ENCODE assay signal across 8 cellular contexts in the genomic region with DNA sequence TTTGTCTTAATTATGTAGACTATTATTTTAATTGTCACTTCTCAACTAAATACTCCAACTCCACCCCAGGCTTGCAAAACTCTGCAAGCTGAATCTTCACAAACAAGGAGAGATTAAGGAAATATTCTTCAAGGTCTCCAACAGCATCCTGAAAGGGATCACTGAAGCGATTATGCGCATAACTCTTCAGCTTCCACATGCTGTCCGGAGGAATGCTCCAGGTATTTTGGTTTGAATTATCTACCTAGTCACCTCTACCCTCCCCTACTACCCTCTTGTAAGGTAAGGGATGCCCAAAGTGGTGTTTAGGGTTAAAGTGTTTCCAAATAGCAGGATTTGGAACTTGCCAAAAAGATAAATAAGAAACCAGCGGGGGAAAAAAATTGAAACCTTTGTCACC. TPM values are rescaled to one million over a fixed set of nuclear protein-coding genes. Genes with fewer than 3 reads are reported as not detected.
DNase-seq lines count a peak whose midpoint lies in the region; ATAC-seq and TF ChIP-seq lines count a peak whose summit lies in the region.

No MANE protein-coding gene starts in this region.

- H3K27me3 Mint-ChIP-seq in naive thymus-derived CD8-positive, alpha-beta T cell: peaks cover 0 to 31% (median 0%) of the 10 kb centered on the region in 5 donors

- POLR2A ChIA-PET in AG04450 (lab: Yijun Ruan, JAX): interaction anchor here (0.6 kb wide), 1 partner anchor 550 kb away, joined by 3 read pairs; no protein-coding TSS in a partner anchor
- POLR2A ChIA-PET in naive thymus-derived CD8-positive, alpha-beta T cell (lab: Charles Lee): interaction anchor here (1.4 to 6.0 kb wide), 2 partner anchors 10 to 42 kb away, joined by 6 to 99 read pairs; no protein-coding TSS in a partner anchor

- H3K9me3 ChIP-seq in AG04450 (ENCODE audit: control insufficient read depth, insufficient read depth, low read length) (no peaks in the 10 kb centered on the region; the same call in 1 of the 2 replicates), HUES48 (ENCODE audit: control insufficient read depth, insufficient read depth, low read length) (no peaks in the 10 kb centered on the region), breast epithelium (no peaks in the 10 kb centered on the region)

- H3K36me3 ChIP-seq in HUES48 (ENCODE audit: control insufficient read depth, insufficient read depth, low read length) (peaks cover 24% of the 10 kb centered on the region), breast epithelium (no peaks in the 10 kb centered on the region)

- CTCF ChIA-PET in AG04450 (lab: Charles Lee): interaction anchor here (0.6 kb wide), 1 partner anchor 111 kb away, joined by 4 read pairs; no protein-coding TSS in a partner anchor

- peak overlapping the region; percentile 47; the same call in 1 of the 2 replicates for H3K9ac ChIP-seq in HUES48 (ENCODE audit: low read depth, low read length)

- DNase-seq in AG04450 (ENCODE audit: low read depth, low spot score) (no peak), breast epithelium (ENCODE audit: low spot score in 2 of 2) (no peak), hepatic stellate cell (ENCODE audit: low spot score) (no peak), epidermal melanocyte (ENCODE audit: insufficient read length, low spot score) (no peak)
- no peak for DNase-seq in naive thymus-derived CD8-positive, alpha-beta T cell
- DNase-seq in stimulated activated CD4-positive, alpha-beta T cell treated with anti-CD3 and anti-CD28 coated beads, Interleukin-4, amount 100 ng/mL, for 1 hour: no peak

- H3K27ac ChIP-seq in AG04450 (ENCODE audit: low read depth, low read length): no peak overlapping the region
- H3K27ac ChIP-seq in HUES48 (ENCODE audit: low read depth, low read length): peak overlapping the region; percentile 77
- no peak overlapping the region for H3K27ac ChIP-seq in breast epithelium

- intact Hi-C loops in breast epithelium (cut with DNase I; ENCODE audit: low total_unique reads): no loop called here

- H3K9me3 Mint-ChIP-seq in naive thymus-derived CD8-positive, alpha-beta T cell: no peaks in the 10 kb centered on the region

- H3K27ac Mint-ChIP-seq in naive thymus-derived CD8-positive, alpha-beta T cell: peak overlapping the region in 7 of 10 donors; percentile 5 to 89 (median 61)

- H3K36me3 Mint-ChIP-seq in naive thymus-derived CD8-positive, alpha-beta T cell: peaks cover 0 to 2% (median 0%) of the 10 kb centered on the region in 3 donors

- H3K27me3 ChIP-seq in AG04450 (ENCODE audit: control insufficient read depth, insufficient read depth, low read length) (no peaks in the 10 kb centered on the region), HUES48 (ENCODE audit: control insufficient read depth, insufficient read depth, low read length) (no peaks in the 10 kb centered on the region), breast epithelium (no peaks in the 10 kb centered on the region)

- H3K4me1 ChIP-seq in HUES48 (ENCODE audit: control insufficient read depth, insufficient read depth, low read length): peaks cover 29% of the 10 kb centered on the region
- H3K4me1 ChIP-seq in breast epithelium: no peaks in the 10 kb centered on the region

- ATAC-seq in naive thymus-derived CD8-positive, alpha-beta T cell: no peak
- ATAC-seq in GM21423 (IDR thresholded peaks at IDR 0.05; ENCODE audit: unreplicated experiment): no peak

- no peak for TF ChIP-seq CTCF in AG04450 (IDR thresholded peaks at IDR 0.05; ENCODE audit: low read depth, low read length)
- no peak for TF ChIP-seq CTCF in breast epithelium (IDR thresholded peaks at IDR 0.05)

- TF ChIP-seq POLR2A in breast epithelium (IDR thresholded peaks at IDR 0.05): no peak

- H3K4me1 Mint-ChIP-seq in naive thymus-derived CD8-positive, alpha-beta T cell: peaks cover 38 to 66% (median 58%) of the 10 kb centered on the region in 4 donors

- H3K4me3 ChIP-seq in AG04450 (ENCODE audit: low read depth, low read length): peak overlapping the region; percentile 88
- H3K4me3 ChIP-seq in HUES48 (ENCODE audit: low read depth, low read length): peak overlapping the region; percentile 90
- peak overlapping the region; percentile 71 to 83 (median 75) for H3K4me3 ChIP-seq in breast epithelium

- peak overlapping the region; percentile 83 to 100 (median 88) for H3K4me3 Mint-ChIP-seq in naive thymus-derived CD8-positive, alpha-beta T cell

RNA-seq across cellular contexts. Expression of gene PTCH1, which starts 11.7 kb away (rescaled TPM):
- polyA plus RNA-seq in AG04450 (2011; rRNA removed): 7.3 and 10.2 TPM in 2 replicates
- 27.4 and 28.9 TPM in 2 replicates for polyA minus RNA-seq in AG04450 (2011; rRNA and poly(A)+ RNA removed)
- total RNA-seq in breast epithelium: 1 to 10 TPM; 6.6 to 9.9 (median 6.6) TPM
- total RNA-seq in naive thymus-derived CD8-positive, alpha-beta T cell: 10 to 100 TPM; 47.7 to 49.6 TPM
- 10 to 100 TPM; 10.5 to 18.1 (median 17.3) TPM for polyA plus RNA-seq in naive thymus-derived CD8-positive, alpha-beta T cell

Comparison
In these comparisons a context has a peak if more than half of its experiments do, and no peak if none do; other contexts are left out.
1. RNA of gene PTCH1, which starts 11.7 kb away (total RNA-seq): 47.7 to 49.6 TPM in naive thymus-derived CD8-positive, alpha-beta T cell; 6.6 to 9.9 TPM in breast epithelium; every median in the first group is over 4 times any median in the second.
2. Peak in every context shown above with its lines, with median percentiles within 50 percentile points of each other: H3K4me3 ChIP-seq.